In genomic region chr4:54779797-54780196, GRCh38 we compare ENCODE assay signal across 16 cellular contexts.
"Had no signal": no experiment of that assay in that cellular context is flagged by ENCODE, and none has a peak within 500 bp of the region (broad histone marks: within the 10 kb centered on the region; RNA-seq: fewer than 3 reads in every experiment).

No MANE protein-coding gene starts in this region.

- H3K9me3 Mint-ChIP-seq: activated B cell treated with CpG ODN at 0.5 μM for 24 hours; activated CD8-positive, alpha-beta T cell treated with anti-CD3 and anti-CD28 coated beads for 36 hours; activated naive CD8-positive, alpha-beta T cell treated with anti-CD3 and anti-CD28 coated beads for 36 hours; activated T-cell treated with anti-CD3 and anti-CD28 coated beads, Interleukin-2, amount 50 U/mL, for 72 hours; nephron progenitor cell; stimulated activated naive CD8-positive, alpha-beta T cell treated with anti-CD3 and anti-CD28 coated beads, Interleukin-15, amount 100 ng/mL, for 72 hours had no signal

- H3K27ac ChIP-seq: epithelial cell of prostate, testis had no signal

- DNase-seq: activated B cell treated with CpG ODN at 0.5 μM for 24 hours; activated CD4-positive, alpha-beta T cell treated with anti-CD3 and anti-CD28 coated beads for 48 hours; activated CD8-positive, alpha-beta memory T cell treated with anti-CD3 and anti-CD28 coated beads, Interleukin-2, amount 50 U/mL, for 4 hours; activated CD8-positive, alpha-beta T cell treated with anti-CD3 and anti-CD28 coated beads for 36 hours; activated gamma-delta T cell; activated naive CD8-positive, alpha-beta T cell treated with anti-CD3 and anti-CD28 coated beads for 36 hours; activated T-cell treated with anti-CD3 and anti-CD28 coated beads, Interleukin-2, amount 50 U/mL, for 72 hours; cerebellar nuclear complex; effector memory CD8-positive, alpha-beta T cell; head of caudate nucleus; immature natural killer cell; nephron progenitor cell; stimulated activated naive CD8-positive, alpha-beta T cell treated with anti-CD3 and anti-CD28 coated beads, Interleukin-15, amount 100 ng/mL, for 72 hours; testis had no signal

- H3K4me3 Mint-ChIP-seq: activated B cell treated with CpG ODN at 0.5 μM for 24 hours; activated CD8-positive, alpha-beta T cell treated with anti-CD3 and anti-CD28 coated beads for 36 hours; activated naive CD8-positive, alpha-beta T cell treated with anti-CD3 and anti-CD28 coated beads for 36 hours; activated T-cell treated with anti-CD3 and anti-CD28 coated beads, Interleukin-2, amount 50 U/mL, for 72 hours; effector memory CD8-positive, alpha-beta T cell; immature natural killer cell; nephron progenitor cell; stimulated activated naive CD8-positive, alpha-beta T cell treated with anti-CD3 and anti-CD28 coated beads, Interleukin-15, amount 100 ng/mL, for 72 hours had no signal

- H3K4me3 ChIP-seq: testis had no signal

- ATAC-seq: activated CD8-positive, alpha-beta T cell treated with anti-CD3 and anti-CD28 coated beads for 36 hours; activated T-cell treated with anti-CD3 and anti-CD28 coated beads, Interleukin-2, amount 50 U/mL, for 72 hours; effector memory CD8-positive, alpha-beta T cell; sciatic nerve; stimulated activated naive CD8-positive, alpha-beta T cell treated with anti-CD3 and anti-CD28 coated beads, Interleukin-15, amount 100 ng/mL, for 72 hours had no signal

- H3K4me1 ChIP-seq: testis had no signal

- H3K27ac Mint-ChIP-seq: activated B cell treated with CpG ODN at 0.5 μM for 24 hours; activated CD8-positive, alpha-beta T cell treated with anti-CD3 and anti-CD28 coated beads for 36 hours; activated naive CD8-positive, alpha-beta T cell treated with anti-CD3 and anti-CD28 coated beads for 36 hours; activated T-cell treated with anti-CD3 and anti-CD28 coated beads, Interleukin-2, amount 50 U/mL, for 72 hours; effector memory CD8-positive, alpha-beta T cell; nephron progenitor cell; stimulated activated naive CD8-positive, alpha-beta T cell treated with anti-CD3 and anti-CD28 coated beads, Interleukin-15, amount 100 ng/mL, for 72 hours had no signal

- H3K27me3 ChIP-seq: testis had no signal

- H3K36me3 Mint-ChIP-seq: activated naive CD8-positive, alpha-beta T cell treated with anti-CD3 and anti-CD28 coated beads for 36 hours; immature natural killer cell had no signal

- H3K9me3 ChIP-seq: testis had no signal

- H3K27me3 Mint-ChIP-seq: activated B cell treated with CpG ODN at 0.5 μM for 24 hours; activated CD8-positive, alpha-beta T cell treated with anti-CD3 and anti-CD28 coated beads for 36 hours; effector memory CD8-positive, alpha-beta T cell; stimulated activated naive CD8-positive, alpha-beta T cell treated with anti-CD3 and anti-CD28 coated beads, Interleukin-15, amount 100 ng/mL, for 72 hours had no signal

- H3K4me1 Mint-ChIP-seq: activated naive CD8-positive, alpha-beta T cell treated with anti-CD3 and anti-CD28 coated beads for 36 hours; stimulated activated naive CD8-positive, alpha-beta T cell treated with anti-CD3 and anti-CD28 coated beads, Interleukin-15, amount 100 ng/mL, for 72 hours had no signal
